In genomic region chr11:6258571-6258998, GRCh38 we compare ENCODE assay signal across 8 cellular contexts. TPM values are rescaled to one million over a fixed set of nuclear protein-coding genes. Genes with fewer than 3 reads are reported as not detected.
DNase-seq lines count a peak whose midpoint lies in the region; ATAC-seq, FAIRE-seq and TF ChIP-seq lines count a peak whose summit lies in the region.
"Had no signal": no experiment of that assay in that cellular context is flagged by ENCODE, and none has a peak within 500 bp of the region (broad histone marks: within the 10 kb centered on the region; RNA-seq: fewer than 3 reads in every experiment).

No MANE protein-coding gene starts in this region.

- H3K9me3 ChIP-seq in breast epithelium (no peaks in the 10 kb centered on the region), upper lobe of left lung (no peaks in the 10 kb centered on the region)

- FAIRE-seq in frontal cortex (lab: Jason Lieb, UNC) = no peak
- FAIRE-seq: D721Med had no signal

- peak overlapping the region; percentile 28 to 69 (median 49) for H3K4me3 ChIP-seq in breast epithelium
- H3K4me3 ChIP-seq in upper lobe of left lung = peak overlapping the region in 3 of 4 donors; percentile 31 to 51 (median 44)

- no peak overlapping the region for H3K27ac Mint-ChIP-seq in MCF 10A (ENCODE audit: low read depth, unreplicated experiment)

- TF ChIP-seq EP300 in upper lobe of left lung (IDR thresholded peaks at IDR 0.05) = no peak

- H3K9me3 Mint-ChIP-seq in MCF 10A (ENCODE audit: unreplicated experiment) = no peaks in the 10 kb centered on the region

- TF ChIP-seq POLR2A in breast epithelium (IDR thresholded peaks at IDR 0.05) (no peak), upper lobe of left lung (IDR thresholded peaks at IDR 0.05) (no peak)

- no peaks in the 10 kb centered on the region for H3K4me1 Mint-ChIP-seq in MCF 10A (ENCODE audit: insufficient read depth, unreplicated experiment)

- TF ChIP-seq CTCF in breast epithelium (IDR thresholded peaks at IDR 0.05) = no peak
- TF ChIP-seq CTCF in MCF 10A (IDR thresholded peaks at IDR 0.05; ENCODE audit: unreplicated experiment) = no peak
- TF ChIP-seq CTCF in upper lobe of left lung (IDR thresholded peaks at IDR 0.05) = no peak

- no peaks in the 10 kb centered on the region for H3K36me3 Mint-ChIP-seq in MCF 10A (ENCODE audit: insufficient read depth, unreplicated experiment)

- peak; percentile 29 to 36 for ATAC-seq in upper lobe of left lung (ENCODE audit: low FRiP score in 2 of 2)

- peaks cover 0 to 3% of the 10 kb centered on the region in 2 donors for H3K4me1 ChIP-seq in breast epithelium
- peaks cover 13 to 17% (median 16%) of the 10 kb centered on the region in 4 donors for H3K4me1 ChIP-seq in upper lobe of left lung

- no peak overlapping the region for H3K4me3 Mint-ChIP-seq in MCF 10A (ENCODE audit: unreplicated experiment)

- no peaks in the 10 kb centered on the region for H3K36me3 ChIP-seq in breast epithelium
- no peaks in the 10 kb centered on the region for H3K36me3 ChIP-seq in upper lobe of left lung

- WGBS in upper lobe of left lung, 2 donors = 8% methylated on average over 15 of the region's 15 CpGs

- DNase-seq in breast epithelium (ENCODE audit: low spot score in 2 of 2) (no peak), MCF 10A (ENCODE audit: unreplicated experiment) (no peak), islet precursor cell (peak; percentile 81), upper lobe of left lung (no peak), SHP77 treated with DMSO at 0.1 percent for 48 hours (lab: John Stamatoyannopoulos, UW) (no peak), frontal cortex (ENCODE audit: low spot score in 2 of 2) (no peak)
- DNase-seq: OCI-M1 had no signal

- no TSS peak for BruUV-seq in MCF 10A (replicated peaks; lab: Mats Ljungman, UMichigan)

- no peak overlapping the region for H3K27ac ChIP-seq in breast epithelium
- H3K27ac ChIP-seq in upper lobe of left lung = no peak overlapping the region

- no peaks in the 10 kb centered on the region for H3K27me3 Mint-ChIP-seq in MCF 10A (ENCODE audit: insufficient read depth, unreplicated experiment)

- POLR2A ChIA-PET in MCF 10A (lab: Yijun Ruan, JAX) = no interaction called here

- intact Hi-C loops in breast epithelium (cut with DNase I; ENCODE audit: low total_unique reads) (no loop called here), MCF 10A (cut with micrococcal nuclease) (no loop called here)

- CTCF ChIA-PET in MCF 10A (lab: Yijun Ruan, JAX) = interaction anchor here (0.6 to 1.6 kb wide), 3 partner anchors 36 to 548 kb away, joined by 4 to 6 read pairs (median 4); no protein-coding TSS in a partner anchor

- H3K27me3 ChIP-seq in breast epithelium (peaks cover 0 to 38% of the 10 kb centered on the region in 2 donors), upper lobe of left lung (peaks cover 0 to 28% (median 11%) of the 10 kb centered on the region in 4 donors)

RNA-seq across cellular contexts. Expression of gene CCKBR, which starts 1.1 kb away (rescaled TPM):
- total RNA-seq in breast epithelium (not detected), MCF 10A (2022) (not detected in 2 replicates), upper lobe of left lung (not detected), frontal cortex (5.7 TPM)

RNA-seq across cellular contexts. Expression of gene CNGA4, which starts 19.7 kb away (rescaled TPM):
- total RNA-seq in breast epithelium = under 1 TPM in 2 of 3 donors, not detected in 1; 0.29 to 0.48 TPM
- not detected in 2 replicates for total RNA-seq in MCF 10A (2022)
- total RNA-seq in upper lobe of left lung = 1 to 10 TPM in 4 of 6 donors, under 1 TPM in 2; 0.23 to 9.3 (median 1.8) TPM
- 0.41 TPM for total RNA-seq in frontal cortex

RNA-seq across cellular contexts. Expression of gene FHIP1B, which starts 24.1 kb away (rescaled TPM):
- total RNA-seq in breast epithelium = 10 to 100 TPM; 34.7 to 42.6 (median 42.1) TPM
- 44.6 and 51.1 TPM in 2 replicates for total RNA-seq in MCF 10A (2022)
- total RNA-seq in upper lobe of left lung = 100 to 1,000 TPM in 1 of 6 donors, 10 to 100 TPM in 5; 37.4 to 163 (median 39.6) TPM
- total RNA-seq in frontal cortex = 19.6 TPM

RNA-seq across cellular contexts. Expression of gene C11orf42, which starts 53.2 kb away (rescaled TPM):
- total RNA-seq in breast epithelium (not detected), MCF 10A (2022) (not detected in 2 replicates), upper lobe of left lung (not detected), frontal cortex (not detected)

RNA-seq across cellular contexts. Expression of gene OR52W1, which starts 59.6 kb away (rescaled TPM):
- total RNA-seq in breast epithelium (not detected), MCF 10A (2022) (not detected in 2 replicates), upper lobe of left lung (not detected), frontal cortex (not detected)
